ENCODE assay signal across 17 cellular contexts in the genomic region with DNA sequence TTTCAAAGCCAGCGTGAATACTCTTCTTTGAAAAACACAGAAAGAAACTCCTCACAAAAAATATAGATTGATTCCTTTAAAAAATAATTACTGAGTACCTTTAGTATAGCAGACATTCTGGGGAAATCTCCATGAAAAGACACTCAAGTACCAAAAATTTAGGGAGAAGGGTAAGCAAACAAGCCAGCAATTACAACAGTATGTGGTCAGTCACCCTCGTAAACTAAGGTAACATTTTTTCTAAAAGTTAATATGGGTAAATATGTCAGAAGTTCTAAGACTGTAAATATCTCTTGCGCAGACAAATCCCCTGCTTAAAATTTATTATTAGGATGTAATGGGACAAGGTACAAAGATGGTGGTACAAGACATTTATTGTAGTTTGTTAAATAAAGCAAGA.
"Had no signal": no experiment of that assay in that cellular context is flagged by ENCODE, and none has a peak within 500 bp of the region (broad histone marks: within the 10 kb centered on the region; RNA-seq: fewer than 3 reads in every experiment).

No MANE protein-coding gene starts in this region.

- H3K4me3 Mint-ChIP-seq: immature natural killer cell, neural crest cell, WTC11 had no signal

- H3K9me3 Mint-ChIP-seq: immature natural killer cell, neural crest cell, WTC11 had no signal

- ATAC-seq: foreskin keratinocyte, left lobe of liver, lower lobe of right lung, mucosa of descending colon, right lobe of liver had no signal

- H3K27ac Mint-ChIP-seq: WTC11 had no signal

- DNase-seq: activated CD8-positive, alpha-beta memory T cell treated with anti-CD3 and anti-CD28 coated beads, Interleukin-2, amount 50 U/mL, for 4 hours; central memory CD4-positive, alpha-beta T cell; effector memory CD4-positive, alpha-beta T cell; foreskin keratinocyte; glutamatergic neuron; immature natural killer cell; lower lobe of right lung; mesendoderm; mucosa of descending colon; occipital lobe; right lobe of liver; testis; trophoblast cell; uterus had no signal

- H3K36me3 Mint-ChIP-seq: WTC11 had no signal
